Comparison of ENCODE assay signal across 1 cellular context in genomic region chr17:28580925-28581324, GRCh38.
TF ChIP-seq lines count a peak whose summit lies in the region.

No MANE protein-coding gene starts in this region.

TF ChIP-seq in GM12878, 131 proteins besides CTCF, POLR2A, EP300 and RAD21:
- no peak for TF ChIP-seq CBFB (IDR thresholded peaks at IDR 0.05; ENCODE audit: low read depth)
- no peak for TF ChIP-seq ZNF274 (IDR thresholded peaks at IDR 0.05; ENCODE audit: insufficient read depth, insufficient read length)
- TF ChIP-seq ZBTB40 (IDR thresholded peaks at IDR 0.05; ENCODE audit: borderline replicate concordance) = peak; percentile 73
- TF ChIP-seq IRF4 (IDR thresholded peaks at IDR 0.05; ENCODE audit: low read depth, low read length) = no peak
- TF ChIP-seq HCFC1 (IDR thresholded peaks at IDR 0.05; ENCODE audit: low read length) = no peak
TF ChIP-seq in GM12878: peak in this region for 1.
